Comparison of ENCODE assay signal across 1 cellular context in the genomic region with DNA sequence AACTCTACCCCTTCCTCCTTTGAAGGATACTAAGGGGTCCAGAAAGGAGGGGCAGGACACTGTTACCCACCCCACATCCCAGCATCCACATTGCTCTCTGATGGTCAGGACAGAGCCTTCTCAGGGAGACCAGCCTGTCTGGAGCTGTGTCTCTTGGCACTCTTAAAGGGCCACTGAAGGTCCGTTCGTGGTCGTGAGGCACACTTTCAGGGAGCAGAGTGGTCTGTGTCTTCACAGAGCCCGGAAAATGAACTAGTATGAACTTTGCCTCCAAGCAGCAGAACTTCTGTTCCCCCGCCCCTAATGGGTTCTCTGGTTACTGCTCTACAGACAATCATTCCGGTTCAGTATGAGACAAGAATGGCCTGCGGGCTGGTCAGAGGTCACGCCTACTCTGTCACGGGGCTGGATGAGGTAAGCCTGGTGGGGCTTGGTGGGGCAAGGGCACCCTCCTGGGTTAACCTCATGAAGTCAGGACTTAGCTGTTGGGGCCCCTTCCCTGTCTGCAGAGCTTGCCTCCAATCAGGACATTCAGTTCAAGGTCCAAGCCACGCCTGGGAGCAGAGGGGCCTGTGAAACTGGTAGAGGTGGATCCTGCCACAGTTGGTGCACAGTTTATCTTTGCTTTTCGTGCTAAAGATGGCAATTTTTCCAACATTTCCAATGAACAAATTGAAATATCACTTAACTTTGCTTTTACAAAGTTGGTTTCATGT.
TF ChIP-seq lines count a peak whose summit lies in the region.

No MANE protein-coding gene starts in this region.

TF ChIP-seq in HepG2, 621 proteins besides CTCF, POLR2A, EP300 and RAD21 (continued from another document and continues in another):
- TF ChIP-seq, protein P1, sequence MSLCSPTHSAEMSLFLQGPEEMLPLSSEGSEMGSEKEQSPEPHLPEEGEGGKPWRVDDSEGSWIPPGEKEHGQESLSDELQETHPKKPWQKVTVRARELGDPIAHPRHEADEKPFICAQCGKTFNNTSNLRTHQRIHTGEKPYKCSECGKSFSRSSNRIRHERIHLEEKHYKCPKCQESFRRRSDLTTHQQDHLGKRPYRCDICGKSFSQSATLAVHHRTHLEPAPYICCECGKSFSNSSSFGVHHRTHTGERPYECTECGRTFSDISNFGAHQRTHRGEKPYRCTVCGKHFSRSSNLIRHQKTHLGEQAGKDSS (CRISPR knock-in tag; IDR thresholded peaks at IDR 0.05; ENCODE audit: borderline replicate concordance, low read depth), result peak; percentile 66; the same call in 1 of the 2 replicates
- TF ChIP-seq MLXIP (CRISPR knock-in tag; IDR thresholded peaks at IDR 0.05; ENCODE audit: borderline replicate concordance), result no peak
- TF ChIP-seq TRIM24 (CRISPR knock-in tag; IDR thresholded peaks at IDR 0.05), result no peak
- 0 out of 2 replicates have a peak, but pooled peaks have one; percentile 21 for TF ChIP-seq NFATC3 (CRISPR knock-in tag; IDR thresholded peaks at IDR 0.05)
- peak; percentile 84 for TF ChIP-seq SOX5 (CRISPR knock-in tag; IDR thresholded peaks at IDR 0.05; ENCODE audit: borderline replicate concordance)
- TF ChIP-seq ZNF616 (CRISPR knock-in tag; IDR thresholded peaks at IDR 0.05; ENCODE audit: low read depth), result no peak
- TF ChIP-seq RELA (CRISPR knock-in tag; IDR thresholded peaks at IDR 0.05), result no peak
- TF ChIP-seq ZNF510 (CRISPR knock-in tag; IDR thresholded peaks at IDR 0.05; ENCODE audit: low read depth), result no peak
- TF ChIP-seq TERF1 (CRISPR knock-in tag; IDR thresholded peaks at IDR 0.05), result no peak
- peak; percentile 39; the same call in 1 of the 2 replicates for TF ChIP-seq CCDC6 (CRISPR knock-in tag; IDR thresholded peaks at IDR 0.05)
- TF ChIP-seq ZNF557 (CRISPR knock-in tag; IDR thresholded peaks at IDR 0.05), result no peak
- TF ChIP-seq BCL3 (CRISPR knock-in tag; IDR thresholded peaks at IDR 0.05), result no peak; the same call in 1 of the 2 replicates
- peak; percentile 96 for TF ChIP-seq NCOR1 (IDR thresholded peaks at IDR 0.05; ENCODE audit: borderline replicate concordance, low read length)
- peak; percentile 28 for TF ChIP-seq YY1 (IDR thresholded peaks at IDR 0.05; ENCODE audit: insufficient read depth, insufficient replicate concordance, low read depth, low read length)
- no peak for TF ChIP-seq MLLT10 (CRISPR knock-in tag; IDR thresholded peaks at IDR 0.05)
- no peak for TF ChIP-seq ZMAT5 (CRISPR knock-in tag; IDR thresholded peaks at IDR 0.05; ENCODE audit: borderline replicate concordance, low read depth)
- peak; percentile 10; the same call in 1 of the 2 replicates for TF ChIP-seq BRD4 (CRISPR knock-in tag; IDR thresholded peaks at IDR 0.05)
- peak; percentile 37; the same call in 1 of the 2 replicates for TF ChIP-seq CSRNP1 (CRISPR knock-in tag; IDR thresholded peaks at IDR 0.05)
- no peak; the same call in 1 of the 2 replicates for TF ChIP-seq KLF6 (CRISPR knock-in tag; IDR thresholded peaks at IDR 0.05)
- TF ChIP-seq ZSCAN31 (CRISPR knock-in tag; IDR thresholded peaks at IDR 0.05; ENCODE audit: low read depth), result peak; percentile 86; the same call in 1 of the 2 replicates
- TF ChIP-seq ATM (IDR thresholded peaks at IDR 0.05; ENCODE audit: borderline replicate concordance), result no peak
- no peak for TF ChIP-seq MIER3 (CRISPR knock-in tag; IDR thresholded peaks at IDR 0.05; ENCODE audit: borderline replicate concordance)
- TF ChIP-seq MED8 (CRISPR knock-in tag; IDR thresholded peaks at IDR 0.05; ENCODE audit: insufficient replicate concordance), result no peak
- peak; percentile 32; the same call in 1 of the 2 replicates for TF ChIP-seq HOXA5 (CRISPR knock-in tag; IDR thresholded peaks at IDR 0.05)
- TF ChIP-seq RFX3 (CRISPR knock-in tag; IDR thresholded peaks at IDR 0.05), result no peak
- no peak for TF ChIP-seq SATB2 (CRISPR knock-in tag; IDR thresholded peaks at IDR 0.05)
- TF ChIP-seq ZNF20 (CRISPR knock-in tag; IDR thresholded peaks at IDR 0.05), result no peak
- TF ChIP-seq CEBPG (CRISPR knock-in tag; IDR thresholded peaks at IDR 0.05), result peak; percentile 82
- no peak for TF ChIP-seq ZNF720 (CRISPR knock-in tag; IDR thresholded peaks at IDR 0.05)
- no peak for TF ChIP-seq ZNF639 (CRISPR knock-in tag; conservative IDR thresholded peaks at IDR 0.05)
- TF ChIP-seq, protein P2, sequence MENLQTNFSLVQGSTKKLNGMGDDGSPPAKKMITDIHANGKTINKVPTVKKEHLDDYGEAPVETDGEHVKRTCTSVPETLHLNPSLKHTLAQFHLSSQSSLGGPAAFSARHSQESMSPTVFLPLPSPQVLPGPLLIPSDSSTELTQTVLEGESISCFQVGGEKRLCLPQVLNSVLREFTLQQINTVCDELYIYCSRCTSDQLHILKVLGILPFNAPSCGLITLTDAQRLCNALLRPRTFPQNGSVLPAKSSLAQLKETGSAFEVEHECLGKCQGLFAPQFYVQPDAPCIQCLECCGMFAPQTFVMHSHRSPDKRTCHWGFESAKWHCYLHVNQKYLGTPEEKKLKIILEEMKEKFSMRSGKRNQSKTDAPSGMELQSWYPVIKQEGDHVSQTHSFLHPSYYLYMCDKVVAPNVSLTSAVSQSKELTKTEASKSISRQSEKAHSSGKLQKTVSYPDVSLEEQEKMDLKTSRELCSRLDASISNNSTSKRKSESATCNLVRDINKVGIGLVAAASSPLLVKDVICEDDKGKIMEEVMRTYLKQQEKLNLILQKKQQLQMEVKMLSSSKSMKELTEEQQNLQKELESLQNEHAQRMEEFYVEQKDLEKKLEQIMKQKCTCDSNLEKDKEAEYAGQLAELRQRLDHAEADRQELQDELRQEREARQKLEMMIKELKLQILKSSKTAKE (CRISPR knock-in tag; IDR thresholded peaks at IDR 0.05; ENCODE audit: borderline replicate concordance), result peak; percentile 75; the same call in 1 of the 2 replicates
- no peak for TF ChIP-seq KLF13 (CRISPR knock-in tag; IDR thresholded peaks at IDR 0.05)
- peak; percentile 100 for TF ChIP-seq TFE3 (CRISPR knock-in tag; IDR thresholded peaks at IDR 0.05)
- no peak for TF ChIP-seq ZNF550 (CRISPR knock-in tag; IDR thresholded peaks at IDR 0.05; ENCODE audit: borderline replicate concordance)
- peak; percentile 68; the same call in 1 of the 2 replicates for TF ChIP-seq ZNF501 (CRISPR knock-in tag; IDR thresholded peaks at IDR 0.05)
- TF ChIP-seq ZBTB14 (CRISPR knock-in tag; IDR thresholded peaks at IDR 0.05), result no peak
- TF ChIP-seq SP1 (IDR thresholded peaks at IDR 0.05), result no peak
- 0 out of 2 replicates have a peak, but pooled peaks have one; percentile 36 for TF ChIP-seq SP1 (CRISPR knock-in tag; IDR thresholded peaks at IDR 0.05)
- 0 out of 2 replicates have a peak, but pooled peaks have one; percentile 37 for TF ChIP-seq ZNF879 (CRISPR knock-in tag; IDR thresholded peaks at IDR 0.05)
- no peak for TF ChIP-seq NBN (conservative IDR thresholded peaks at IDR 0.05)
- TF ChIP-seq, protein P3, sequence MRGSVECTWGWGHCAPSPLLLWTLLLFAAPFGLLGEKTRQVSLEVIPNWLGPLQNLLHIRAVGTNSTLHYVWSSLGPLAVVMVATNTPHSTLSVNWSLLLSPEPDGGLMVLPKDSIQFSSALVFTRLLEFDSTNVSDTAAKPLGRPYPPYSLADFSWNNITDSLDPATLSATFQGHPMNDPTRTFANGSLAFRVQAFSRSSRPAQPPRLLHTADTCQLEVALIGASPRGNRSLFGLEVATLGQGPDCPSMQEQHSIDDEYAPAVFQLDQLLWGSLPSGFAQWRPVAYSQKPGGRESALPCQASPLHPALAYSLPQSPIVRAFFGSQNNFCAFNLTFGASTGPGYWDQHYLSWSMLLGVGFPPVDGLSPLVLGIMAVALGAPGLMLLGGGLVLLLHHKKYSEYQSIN (CRISPR knock-in tag; IDR thresholded peaks at IDR 0.05; ENCODE audit: borderline replicate concordance), result no peak
- TF ChIP-seq, protein P4, sequence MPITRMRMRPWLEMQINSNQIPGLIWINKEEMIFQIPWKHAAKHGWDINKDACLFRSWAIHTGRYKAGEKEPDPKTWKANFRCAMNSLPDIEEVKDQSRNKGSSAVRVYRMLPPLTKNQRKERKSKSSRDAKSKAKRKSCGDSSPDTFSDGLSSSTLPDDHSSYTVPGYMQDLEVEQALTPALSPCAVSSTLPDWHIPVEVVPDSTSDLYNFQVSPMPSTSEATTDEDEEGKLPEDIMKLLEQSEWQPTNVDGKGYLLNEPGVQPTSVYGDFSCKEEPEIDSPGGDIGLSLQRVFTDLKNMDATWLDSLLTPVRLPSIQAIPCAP (CRISPR knock-in tag; IDR thresholded peaks at IDR 0.05; ENCODE audit: low read depth), result no peak
- peak; percentile 75 for TF ChIP-seq ZFY (CRISPR knock-in tag; IDR thresholded peaks at IDR 0.05)
